In genomic region chr19:18478545-18479311, GRCh38 we compare ENCODE assay signal across 8 cellular contexts. TPM values are rescaled to one million over a fixed set of nuclear protein-coding genes. Genes with fewer than 3 reads are reported as not detected.
A peak's percentile ranks its signal among the peaks of the same experiment; 100 is the strongest.
DNase-seq lines count a peak whose midpoint lies in the region; ATAC-seq and TF ChIP-seq lines count a peak whose summit lies in the region.

No MANE protein-coding gene starts in this region.

- H3K9me3 Mint-ChIP-seq in activated T-cell treated with anti-CD3 and anti-CD28 coated beads, Interleukin-2, amount 50 U/mL, for 24 hours: no peaks in the 10 kb centered on the region

- H3K27ac ChIP-seq in ovary (peak overlapping the region in 1 of 2 donors; percentile 68), aorta (ENCODE audit: low read depth in 1 of 2, low read length in 2 of 2) (no peak overlapping the region)

- H3K4me1 Mint-ChIP-seq in activated T-cell treated with anti-CD3 and anti-CD28 coated beads, Interleukin-2, amount 50 U/mL, for 24 hours (ENCODE audit: low read depth): peaks cover 94% of the 10 kb centered on the region

- peak overlapping the region; percentile 95 for H3K27ac Mint-ChIP-seq in activated T-cell treated with anti-CD3 and anti-CD28 coated beads, Interleukin-2, amount 50 U/mL, for 24 hours

- H3K9me3 ChIP-seq in ovary (no peaks in the 10 kb centered on the region), aorta (ENCODE audit: control insufficient read depth, low read length) (no peaks in the 10 kb centered on the region)

- intact Hi-C loops in ovary (cut with DNase I) (no loop called here), aorta (cut with DNase I) (loop anchor here in 1 of 2 donors (10.0 kb wide), 1 partner anchor 96 kb away; the partner anchor contains the start of gene UBA52)

- H3K36me3 ChIP-seq in ovary (no peaks in the 10 kb centered on the region), aorta (ENCODE audit: control insufficient read depth in 1 of 2, insufficient read depth in 2 of 2, low read length in 1 of 2) (no peaks in the 10 kb centered on the region)

- H3K27me3 ChIP-seq in ovary: no peaks in the 10 kb centered on the region
- no peaks in the 10 kb centered on the region for H3K27me3 ChIP-seq in aorta (ENCODE audit: control insufficient read depth in 1 of 2, insufficient read depth in 2 of 2, low read length in 1 of 2)

- 56 to 59% (median 57%) methylated on average over 17 of the region's 17 CpGs for WGBS in ovary, 3 donors
- WGBS in aorta, 2 donors: 69 to 71% methylated on average over 17 of the region's 17 CpGs

- TF ChIP-seq CTCF in ovary (IDR thresholded peaks at IDR 0.05): no peak

- H3K4me1 ChIP-seq in ovary (ENCODE audit: insufficient read depth) (peaks cover 32% of the 10 kb centered on the region), aorta (ENCODE audit: control insufficient read depth in 1 of 2, insufficient read depth in 2 of 2, low read length in 2 of 2) (no peaks in the 10 kb centered on the region)

- ATAC-seq in aorta (ENCODE audit: low FRiP score) (peak; percentile 86), HG02973 (IDR thresholded peaks at IDR 0.05; ENCODE audit: unreplicated experiment) (no peak)

- peak; percentile 88 for DNase-seq in Daoy (ENCODE audit: low read depth)
- peak; percentile 91 for DNase-seq in H4 (ENCODE audit: low spot score)
- peak; percentile 95 for DNase-seq in NOMO-1 treated with DMSO at 0.1 percent for 48 hours (lab: John Stamatoyannopoulos, UW; ENCODE audit: unreplicated experiment)
- DNase-seq in activated T-cell treated with anti-CD3 and anti-CD28 coated beads, Interleukin-2, amount 50 U/mL, for 24 hours: peak; percentile 71
- peak; percentile 56 for DNase-seq in fibroblast of the conjunctiva (ENCODE audit: low read depth)
- peak; percentile 59 to 86 (median 70) for DNase-seq in ovary
- peak; percentile 88 to 94 for DNase-seq in aorta

- peak overlapping the region; percentile 68 for H3K4me3 Mint-ChIP-seq in activated T-cell treated with anti-CD3 and anti-CD28 coated beads, Interleukin-2, amount 50 U/mL, for 24 hours

- H3K27me3 Mint-ChIP-seq in activated T-cell treated with anti-CD3 and anti-CD28 coated beads, Interleukin-2, amount 50 U/mL, for 24 hours: no peaks in the 10 kb centered on the region

- peaks cover 6% of the 10 kb centered on the region for H3K36me3 Mint-ChIP-seq in activated T-cell treated with anti-CD3 and anti-CD28 coated beads, Interleukin-2, amount 50 U/mL, for 24 hours (ENCODE audit: low read depth)

- peak; percentile 96 for TF ChIP-seq EP300 in ovary (IDR thresholded peaks at IDR 0.05)

- TF ChIP-seq POLR2A in ovary (IDR thresholded peaks at IDR 0.05): no peak

- H3K4me3 ChIP-seq in ovary (no peak overlapping the region), aorta (ENCODE audit: low read length in 2 of 2) (no peak overlapping the region)

RNA-seq across cellular contexts. Expression of gene ISYNA1, which starts 40.8 kb away (rescaled TPM):
- total RNA-seq in Daoy (2014; rRNA removed; shearing (Covaris generic)): 7.0 and 7.4 TPM in 2 replicates
- 0.33 and 0.45 TPM in 2 replicates for total RNA-seq in H4 (2014; rRNA removed; shearing (Covaris generic))
- total RNA-seq in ovary: 100 to 1,000 TPM in 6 of 7 donors, 10 to 100 TPM in 1; 45.2 to 345 (median 217) TPM
- polyA plus RNA-seq in ovary: 100 to 1,000 TPM in 1 of 2 donors, 1 to 10 TPM in 1; 9.6 to 144 TPM
- 10 to 100 TPM; 42.1 to 86.5 TPM for total RNA-seq in aorta
- polyA plus RNA-seq in aorta: 100 to 1,000 TPM in 1 of 2 donors, 10 to 100 TPM in 1; 56.0 to 535 TPM

RNA-seq across cellular contexts. Expression of gene ELL, which starts 43.1 kb away (rescaled TPM):
- total RNA-seq in Daoy (2014; rRNA removed; shearing (Covaris generic)): 12.8 and 14.2 TPM in 2 replicates
- total RNA-seq in H4 (2014; rRNA removed; shearing (Covaris generic)): 4.9 and 5.8 TPM in 2 replicates
- 10 to 100 TPM in 6 of 7 donors, 1 to 10 TPM in 1; 9.8 to 22.3 (median 19.8) TPM for total RNA-seq in ovary
- polyA plus RNA-seq in ovary: 10 to 100 TPM in 1 of 2 donors, 1 to 10 TPM in 1; 1.6 to 12.3 TPM
- 10 to 100 TPM; 30.0 to 37.9 TPM for total RNA-seq in aorta
- 10 to 100 TPM in 1 of 2 donors, 1 to 10 TPM in 1; 7.3 to 13.1 TPM for polyA plus RNA-seq in aorta

RNA-seq across cellular contexts. Expression of gene SSBP4, which starts 59.5 kb away (rescaled TPM):
- total RNA-seq in Daoy (2014; rRNA removed; shearing (Covaris generic)): 57.4 and 73.6 TPM in 2 replicates
- 44.6 and 60.9 TPM in 2 replicates for total RNA-seq in H4 (2014; rRNA removed; shearing (Covaris generic))
- 100 to 1,000 TPM in 2 of 7 donors, 10 to 100 TPM in 5; 58.9 to 124 (median 88.3) TPM for total RNA-seq in ovary
- polyA plus RNA-seq in ovary: 10 to 100 TPM in 1 of 2 donors, 1 to 10 TPM in 1; 4.6 to 90.3 TPM
- 10 to 100 TPM; 51.4 to 89.4 TPM for total RNA-seq in aorta
- polyA plus RNA-seq in aorta: 100 to 1,000 TPM in 1 of 2 donors, 10 to 100 TPM in 1; 40.6 to 150 TPM
